12 cellular contexts compared by ENCODE assay signal in genomic region chr2:218920504-218920903, GRCh38. TPM values are rescaled to one million over a fixed set of nuclear protein-coding genes. Genes with fewer than 3 reads are reported as not detected.
"Had no signal": no experiment of that assay in that cellular context is flagged by ENCODE, and none has a peak within 500 bp of the region (broad histone marks: within the 10 kb centered on the region; RNA-seq: fewer than 3 reads in every experiment).

No MANE protein-coding gene starts in this region.

- H3K4me2 ChIP-seq: GM23338, KMS-11 had no signal

- ATAC-seq: GM23338 had no signal

- H3K27ac Mint-ChIP-seq: GM23338, H9, HFFc6 had no signal

- H3K9me3 Mint-ChIP-seq: HFFc6 had no signal

- H2AFZ ChIP-seq: GM23338 had no signal

- H3K4me3 Mint-ChIP-seq: GM23338, H9, HFFc6, IgD-negative memory B cell had no signal

- H3K4me3 ChIP-seq: GM23338 had no signal

- FAIRE-seq: H1, H54 had no signal

- DNase-seq: H9, HCEC 1CT, HFFc6, Karpas-422, KBM-7 had no signal

- H3K36me3 Mint-ChIP-seq: IgD-negative memory B cell had no signal

- H3K27ac ChIP-seq: HL-60, KMS-11 had no signal

- H3K9ac ChIP-seq: KMS-11 had no signal

- H3K4me1 Mint-ChIP-seq: GM23338, H9 had no signal

RNA-seq across cellular contexts. Expression of gene CDK5R2, which starts 39.0 kb away (rescaled TPM):
- total RNA-seq: H1 had no signal
- polyA plus RNA-seq: GM23338, IgD-negative memory B cell had no signal

RNA-seq across cellular contexts. Expression of gene WNT10A, which starts 39.9 kb away (rescaled TPM):
- total RNA-seq: GM23338, H1, H9, HFFc6, HT1080 had no signal
- polyA plus RNA-seq: GM23338 had no signal
